Comparison of ENCODE assay signal across 8 cellular contexts in the genomic region with DNA sequence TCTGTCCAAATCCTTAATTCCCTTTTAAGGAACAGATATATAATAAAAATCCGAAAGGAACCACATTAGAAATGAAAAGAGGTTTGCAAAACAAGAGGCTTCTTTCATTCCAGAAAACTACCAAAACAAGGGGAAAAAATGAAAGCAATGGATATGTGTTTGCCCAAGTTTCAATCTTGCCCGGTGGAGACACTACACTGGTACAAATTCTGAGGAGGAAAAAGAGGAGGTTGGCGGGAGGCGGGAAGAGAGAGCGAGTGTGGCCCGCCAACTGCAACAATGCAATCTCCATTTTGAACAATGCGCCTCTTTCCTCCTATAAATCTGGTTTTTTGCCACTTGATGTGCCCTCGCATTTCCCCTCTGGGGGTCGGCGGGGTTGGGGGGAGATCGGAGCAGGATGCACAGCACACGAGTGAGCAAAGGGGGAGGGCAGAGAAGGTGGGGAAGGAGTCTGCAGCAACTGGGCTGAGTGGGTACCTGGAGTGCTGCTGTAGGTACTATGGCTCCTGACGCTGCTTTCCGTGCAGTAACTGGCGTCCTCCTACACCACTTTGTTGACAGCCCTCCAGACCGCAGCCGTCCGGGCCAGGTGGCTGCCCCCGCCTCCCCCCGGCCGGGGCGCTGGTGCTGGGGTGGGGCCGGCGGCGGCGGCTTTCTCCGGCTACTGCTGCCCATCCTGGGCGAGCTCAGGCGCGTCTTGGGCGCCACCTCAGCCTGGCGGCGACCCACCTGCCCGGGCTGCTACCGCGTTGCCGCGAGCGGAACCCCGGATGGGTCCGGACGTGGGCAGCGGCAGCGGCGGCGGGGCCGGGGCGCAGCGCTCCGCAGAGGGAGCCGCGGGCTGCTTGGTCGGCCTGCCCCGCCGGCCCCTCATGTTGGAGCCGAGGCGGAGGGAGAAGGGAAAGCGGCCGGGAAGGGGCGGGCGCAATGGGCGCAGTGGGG.
DNase-seq lines count a peak whose midpoint lies in the region; ATAC-seq and FAIRE-seq lines count a peak whose summit lies in the region.

No MANE protein-coding gene starts in this region.

- peaks cover 6% of the 10 kb centered on the region for H3K36me3 ChIP-seq in SJCRH30
- H3K36me3 ChIP-seq in iPS-18a (ENCODE audit: control insufficient read depth, low read depth, low read length), result peaks cover 14% of the 10 kb centered on the region
- peaks cover 0 to 3% of the 10 kb centered on the region in 2 donors for H3K36me3 ChIP-seq in small intestine (ENCODE audit: control insufficient read depth in 2 of 2, insufficient read depth in 2 of 2, low read length in 2 of 2)

- H3K27ac ChIP-seq in SJCRH30 (peak overlapping the region; percentile 80), iPS-18a (ENCODE audit: low read length) (peak overlapping the region; percentile 90), small intestine (ENCODE audit: low read depth in 1 of 2, low read length in 1 of 2) (peak overlapping the region; percentile 91 to 94)

- H3K9me3 ChIP-seq in SJCRH30 (replicated peaks) (no peaks in the 10 kb centered on the region), iPS-18a (ENCODE audit: control insufficient read depth, low read depth, low read length) (no peaks in the 10 kb centered on the region), small intestine (ENCODE audit: control insufficient read depth, low read depth) (no peaks in the 10 kb centered on the region)

- DNase-seq in SJCRH30 (peak; percentile 70 to 72), astrocyte of the hippocampus (ENCODE audit: low read depth, low spot score) (peak; percentile 73), small intestine (peak; percentile 42), DMS79 (lab: John Stamatoyannopoulos, UW) (no peak), NOMO-1 (lab: John Stamatoyannopoulos, UW; ENCODE audit: unreplicated experiment in 2 of 2) (no peak)

- H3K4me1 ChIP-seq in SJCRH30 (no peaks in the 10 kb centered on the region), iPS-18a (ENCODE audit: control insufficient read depth, low read depth, low read length) (peaks cover 18% of the 10 kb centered on the region), small intestine (ENCODE audit: control insufficient read depth in 2 of 2, insufficient read depth in 1 of 2, low read depth in 1 of 2, low read length in 1 of 2) (no peaks in the 10 kb centered on the region)

- H3K4me3 ChIP-seq in SJCRH30, result peak overlapping the region; percentile 81
- H3K4me3 ChIP-seq in iPS-18a (ENCODE audit: low read length), result peak overlapping the region; percentile 64
- H3K4me3 ChIP-seq in small intestine (ENCODE audit: low read depth in 1 of 2, low read length in 2 of 2), result peak overlapping the region; percentile 73 to 74

- ATAC-seq in GM18498 (IDR thresholded peaks at IDR 0.05; ENCODE audit: unreplicated experiment), result peak; percentile 65
- peak; percentile 71 for ATAC-seq in HG02885 (IDR thresholded peaks at IDR 0.05; ENCODE audit: poor library complexity, unreplicated experiment)

- no peaks in the 10 kb centered on the region for H3K27me3 ChIP-seq in SJCRH30
- no peaks in the 10 kb centered on the region for H3K27me3 ChIP-seq in iPS-18a (ENCODE audit: control insufficient read depth, insufficient read depth, low read length)
- H3K27me3 ChIP-seq in small intestine (ENCODE audit: control insufficient read depth in 2 of 2, insufficient read depth in 2 of 2, low read length in 2 of 2), result no peaks in the 10 kb centered on the region

- WGBS in small intestine, 3 donors, result 0 to 1% (median 0%) methylated on average over 39 to 62 of the region's 62 CpGs

- no peak for FAIRE-seq in small intestine (lab: Jason Lieb, UNC)

- peak overlapping the region; percentile 91 for H3K9ac ChIP-seq in iPS-18a (ENCODE audit: low read length)

Comparison
In these comparisons a context has a peak if more than half of its experiments do, and no peak if none do; other contexts are left out.
1. DNase-seq: peak in SJCRH30 (2 of 2), astrocyte of the hippocampus (single experiment) and small intestine (single experiment); none in DMS79 (single experiment) and NOMO-1 (0 of 2).
2. Peak in every context shown above with its lines, with median percentiles within 50 percentile points of each other: H3K27ac ChIP-seq and H3K4me3 ChIP-seq.